25 cellular contexts compared by ENCODE assay signal in genomic region chr17:72368191-72368590, GRCh38.
"Had no signal": no experiment of that assay in that cellular context is flagged by ENCODE, and none has a peak within 500 bp of the region (broad histone marks: within the 10 kb centered on the region; RNA-seq: fewer than 3 reads in every experiment).

No MANE protein-coding gene starts in this region.

- DNase-seq: stimulated activated CD4-positive, alpha-beta T cell treated with anti-CD3 and anti-CD28 coated beads, Interleukin-2, amount 100 ng/mL, for 48 hours; stimulated activated CD4-positive, alpha-beta T cell treated with anti-CD3 and anti-CD28 coated beads, Interleukin-4, amount 100 ng/mL, for 1 hour; stimulated activated CD4-positive, alpha-beta T cell treated with anti-CD3 and anti-CD28 coated beads, Interleukin-4, amount 100 ng/mL, for 24 hours; stimulated activated CD4-positive, alpha-beta T cell treated with anti-CD3 and anti-CD28 coated beads, Interleukin-4, amount 100 ng/mL, for 4 hours; stimulated activated CD8-positive, alpha-beta memory T cell treated with anti-CD3 and anti-CD28 coated beads, Interleukin-4, amount 100 ng/mL, for 48 hours; stimulated activated naive B cell treated with anti-CD40 and anti-IgM and Interleukin-4, amounts not matched to agents 10 μg/mL and 1 μg/mL and 100 μg/mL, for 72 hours; stimulated activated naive CD4-positive, alpha-beta T cell; stimulated activated naive CD4-positive, alpha-beta T cell treated with Interleukin-2 at 50 U/mL for 16 hours; stimulated activated naive CD8-positive, alpha-beta T cell treated with anti-CD3 and anti-CD28 coated beads, Interleukin-15, amount 100 ng/mL, for 72 hours; stimulated activated naive CD8-positive, alpha-beta T cell treated with anti-CD3 and anti-CD28 coated beads, Interleukin-15, Interleukin-2, amounts not matched to agents 100 U/mL and 50 U/mL, for 24 hours; stomach; substantia nigra; testis; thyroid gland; tibial artery; trophoblast cell; upper lobe of left lung; upper lobe of right lung; uterus had no signal

- H3K27ac ChIP-seq: stomach, suprapubic skin, testis, thoracic aorta, thyroid gland, tibial artery, tibial nerve, upper lobe of left lung, upper lobe of right lung, uterus, vagina had no signal

- ATAC-seq: stimulated activated effector memory CD8-positive, alpha-beta T cell treated with anti-CD3 and anti-CD28 coated beads, Interleukin-12 subunit alpha, Interleukin-12 subunit beta, amount 100 ng/mL, for 72 hours; stimulated activated memory B cell treated with anti-CD40 and anti-IgM and Interleukin-4, amounts not matched to agents 10 μg/mL and 1 μg/mL and 100 μg/mL, for 72 hours; stimulated activated naive B cell treated with anti-CD40 and anti-IgM and Interleukin-4, amounts not matched to agents 10 μg/mL and 1 μg/mL and 100 μg/mL, for 72 hours; stimulated activated naive CD8-positive, alpha-beta T cell treated with anti-CD3 and anti-CD28 coated beads, Interleukin-15, amount 100 ng/mL, for 72 hours; stimulated activated naive CD8-positive, alpha-beta T cell treated with anti-CD3 and anti-CD28 coated beads, Interleukin-15, Interleukin-2, amounts not matched to agents 100 U/mL and 50 U/mL, for 24 hours; upper lobe of right lung had no signal

- H3K4me1 ChIP-seq: stomach, suprapubic skin, testis, tibial artery, upper lobe of left lung, upper lobe of right lung, uterus, vagina had no signal

- H3K36me3 ChIP-seq: stomach, suprapubic skin, thoracic aorta, thyroid gland, tibial artery, tibial nerve, upper lobe of left lung, upper lobe of right lung, uterus, vagina had no signal

- H3K9me3 ChIP-seq: stomach, suprapubic skin, testis, thoracic aorta, thyroid gland, tibial artery, tibial nerve, upper lobe of left lung, upper lobe of right lung, uterus, vagina had no signal

- H3K27me3 ChIP-seq: testis, thyroid gland, tibial nerve, upper lobe of left lung, upper lobe of right lung, vagina had no signal

- H3K4me3 ChIP-seq: stomach, suprapubic skin, testis, thoracic aorta, thyroid gland, tibial artery, tibial nerve, upper lobe of left lung, upper lobe of right lung, uterus, vagina had no signal
